ENCODE assay signal across 11 cellular contexts in genomic region chr15:52783191-52783829, GRCh38. TPM values are rescaled to one million over a fixed set of nuclear protein-coding genes. Genes with fewer than 3 reads are reported as not detected.
DNase-seq lines count a peak whose midpoint lies in the region; ATAC-seq and TF ChIP-seq lines count a peak whose summit lies in the region.
"Had no signal": no experiment of that assay in that cellular context is flagged by ENCODE, and none has a peak within 500 bp of the region (broad histone marks: within the 10 kb centered on the region; RNA-seq: fewer than 3 reads in every experiment).

No MANE protein-coding gene starts in this region.

- H3K27ac Mint-ChIP-seq in activated naive CD4-positive, alpha-beta T cell treated with anti-CD3 and anti-CD28 coated beads, Interleukin-2, amount 50 U/mL, for 24 hours, result peak overlapping the region; percentile 41
- no peak overlapping the region for H3K27ac Mint-ChIP-seq in activated naive CD4-positive, alpha-beta T cell treated with anti-CD3 and anti-CD28 coated beads, Interleukin-2, amount 50 U/mL, for 72 hours
- no peak overlapping the region for H3K27ac Mint-ChIP-seq in HFFc6
- H3K27ac Mint-ChIP-seq: dendritic cell treated with granulocyte-macrophage colony-stimulating factor and Interleukin-4, amounts not matched to agents 40 ng/mL and 50 ng/mL, for 4 days had no signal

- peak overlapping the region; percentile 33 for H3K4me3 Mint-ChIP-seq in activated naive CD4-positive, alpha-beta T cell treated with anti-CD3 and anti-CD28 coated beads, Interleukin-2, amount 50 U/mL, for 24 hours
- H3K4me3 Mint-ChIP-seq in HFFc6, result no peak overlapping the region
- H3K4me3 Mint-ChIP-seq: dendritic cell treated with granulocyte-macrophage colony-stimulating factor and Interleukin-4, amounts not matched to agents 40 ng/mL and 50 ng/mL, for 4 days had no signal

- TF ChIP-seq CTCF in coronary artery (IDR thresholded peaks at IDR 0.05) (no peak), upper lobe of right lung (IDR thresholded peaks at IDR 0.05) (no peak), HFFc6 (IDR thresholded peaks at IDR 0.05) (no peak)

- DNase-seq in activated naive CD4-positive, alpha-beta T cell treated with anti-CD3 and anti-CD28 coated beads, Interleukin-2, amount 50 U/mL, for 72 hours (ENCODE audit: low spot score in 2 of 2), result no peak
- no peak for DNase-seq in coronary artery (ENCODE audit: low spot score)
- peak; percentile 32 to 54 for DNase-seq in lung microvascular endothelial cell (ENCODE audit: low read depth in 2 of 2)
- peak; percentile 60 for DNase-seq in upper lobe of right lung
- no peak for DNase-seq in hypothalamus (lab: John Stamatoyannopoulos, UW)
- DNase-seq in NCI-H510A (lab: John Stamatoyannopoulos, UW), result no peak
- no peak for DNase-seq in HFFc6
- DNase-seq: activated effector memory CD4-positive, alpha-beta T cell treated with Interleukin-2 at 50 U/mL for 16 hours had no signal

- no peak for ATAC-seq in activated naive CD4-positive, alpha-beta T cell treated with anti-CD3 and anti-CD28 coated beads, Interleukin-2, amount 50 U/mL, for 72 hours
- ATAC-seq in upper lobe of right lung, result peak; percentile 61

- no peaks in the 10 kb centered on the region for H3K36me3 Mint-ChIP-seq in activated naive CD4-positive, alpha-beta T cell treated with anti-CD3 and anti-CD28 coated beads, Interleukin-2, amount 50 U/mL, for 24 hours
- peaks cover 0 to 12% of the 10 kb centered on the region in 2 donors for H3K36me3 Mint-ChIP-seq in activated naive CD4-positive, alpha-beta T cell treated with anti-CD3 and anti-CD28 coated beads, Interleukin-2, amount 50 U/mL, for 72 hours
- no peaks in the 10 kb centered on the region for H3K36me3 Mint-ChIP-seq in HFFc6 (ENCODE audit: low read depth)

- H3K4me1 Mint-ChIP-seq in activated naive CD4-positive, alpha-beta T cell treated with anti-CD3 and anti-CD28 coated beads, Interleukin-2, amount 50 U/mL, for 24 hours, result peaks cover 27% of the 10 kb centered on the region
- H3K4me1 Mint-ChIP-seq in HFFc6 (ENCODE audit: low read depth), result peaks cover 7% of the 10 kb centered on the region

- H3K27me3 ChIP-seq in upper lobe of right lung, result peaks cover 91% of the 10 kb centered on the region

- no peaks in the 10 kb centered on the region for H3K9me3 Mint-ChIP-seq in activated naive CD4-positive, alpha-beta T cell treated with anti-CD3 and anti-CD28 coated beads, Interleukin-2, amount 50 U/mL, for 24 hours
- no peaks in the 10 kb centered on the region for H3K9me3 Mint-ChIP-seq in activated naive CD4-positive, alpha-beta T cell treated with anti-CD3 and anti-CD28 coated beads, Interleukin-2, amount 50 U/mL, for 72 hours
- no peaks in the 10 kb centered on the region for H3K9me3 Mint-ChIP-seq in HFFc6
- H3K9me3 Mint-ChIP-seq: dendritic cell treated with granulocyte-macrophage colony-stimulating factor and Interleukin-4, amounts not matched to agents 40 ng/mL and 50 ng/mL, for 4 days had no signal

- H3K36me3 ChIP-seq in upper lobe of right lung, result no peaks in the 10 kb centered on the region

- peaks cover 62% of the 10 kb centered on the region for H3K27me3 Mint-ChIP-seq in activated naive CD4-positive, alpha-beta T cell treated with anti-CD3 and anti-CD28 coated beads, Interleukin-2, amount 50 U/mL, for 24 hours
- peaks cover 63% of the 10 kb centered on the region for H3K27me3 Mint-ChIP-seq in HFFc6 (ENCODE audit: insufficient read depth)

- no peaks in the 10 kb centered on the region for H3K9me3 ChIP-seq in upper lobe of right lung

- intact Hi-C loops in upper lobe of right lung (cut with DNase I), result no loop called here

- peak overlapping the region; percentile 29 for H3K4me3 ChIP-seq in coronary artery
- H3K4me3 ChIP-seq in upper lobe of right lung, result no peak overlapping the region

- H3K27ac ChIP-seq in coronary artery, result no peak overlapping the region
- H3K27ac ChIP-seq in upper lobe of right lung, result no peak overlapping the region
- H3K27ac ChIP-seq: VCaP had no signal

- peaks cover 26% of the 10 kb centered on the region for H3K4me1 ChIP-seq in upper lobe of right lung

RNA-seq across cellular contexts. Expression of gene ONECUT1, which starts 6.8 kb away (rescaled TPM):
- not detected for total RNA-seq in activated naive CD4-positive, alpha-beta T cell treated with anti-CD3 and anti-CD28 coated beads, Interleukin-2, amount 50 U/mL, for 72 hours
- total RNA-seq in lung microvascular endothelial cell (not detected in 2 replicates), upper lobe of right lung (not detected)
- total RNA-seq in HFFc6 (2021; fragmentation: NEBNext Ultra II Directional; extraction: Animal tissue kit (Norgen Biotek cat#: 25700)), result under 1 TPM in 4 of 6 experiments, not detected in 2; 0.16 to 0.38 (median 0.23) TPM

Comparison
In these comparisons a context has a peak if more than half of its experiments do, and no peak if none do; other contexts are left out.
1. DNase-seq: peak in lung microvascular endothelial cell (2 of 2) and upper lobe of right lung (single experiment); none in activated naive CD4-positive, alpha-beta T cell treated with anti-CD3 and anti-CD28 coated beads, Interleukin-2, amount 50 U/mL, for 72 hours (0 of 2), coronary artery (single experiment), hypothalamus (0 of 51), NCI-H510A (single experiment) and HFFc6 (single experiment).